In genomic region chr14:70358631-70359030, GRCh38 we compare ENCODE assay signal across 7 cellular contexts. TPM values are rescaled to one million over a fixed set of nuclear protein-coding genes. Genes with fewer than 3 reads are reported as not detected.
A peak's percentile ranks its signal among the peaks of the same experiment; 100 is the strongest.
DNase-seq lines count a peak whose midpoint lies in the region; ATAC-seq and TF ChIP-seq lines count a peak whose summit lies in the region.

No MANE protein-coding gene starts in this region.

- H3K36me3 ChIP-seq in H7 (replicated peaks; ENCODE audit: control insufficient read depth, insufficient read depth, low read length) (no peaks in the 10 kb centered on the region), WERI-Rb-1 (no peaks in the 10 kb centered on the region)

- no peak for TF ChIP-seq CTCF in WERI-Rb-1 (IDR thresholded peaks at IDR 0.05; ENCODE audit: low read depth, low read length)

- H3K4me3 ChIP-seq in H7 (ENCODE audit: insufficient read depth, low read depth, low read length) (peak overlapping the region; percentile 70), WERI-Rb-1 (ENCODE audit: low read depth, low read length) (peak overlapping the region; percentile 62)

- H3K9me3 ChIP-seq in WERI-Rb-1 (ENCODE audit: severe bottlenecking) = no peaks in the 10 kb centered on the region

- no peaks in the 10 kb centered on the region for H3K9me3 Mint-ChIP-seq in stimulated activated effector memory CD8-positive, alpha-beta T cell treated with anti-CD3 and anti-CD28 coated beads, Interleukin-12 subunit alpha, Interleukin-12 subunit beta, amount 100 ng/mL, for 72 hours

- H3K27me3 ChIP-seq in H7 (ENCODE audit: control insufficient read depth, insufficient read depth, low read length) (no peaks in the 10 kb centered on the region), WERI-Rb-1 (ENCODE audit: insufficient read depth, low read depth, severe bottlenecking) (no peaks in the 10 kb centered on the region)

- H3K27ac Mint-ChIP-seq in stimulated activated effector memory CD8-positive, alpha-beta T cell treated with anti-CD3 and anti-CD28 coated beads, Interleukin-12 subunit alpha, Interleukin-12 subunit beta, amount 100 ng/mL, for 72 hours = peak overlapping the region; percentile 93

- DNase-seq in H7 (no peak), WERI-Rb-1 (no peak), hepatic stellate cell (ENCODE audit: low spot score) (peak; percentile 21)
- DNase-seq in stimulated activated effector memory CD8-positive, alpha-beta T cell treated with anti-CD3 and anti-CD28 coated beads, Interleukin-12 subunit alpha, Interleukin-12 subunit beta, amount 100 ng/mL, for 72 hours (ENCODE audit: low spot score in 2 of 2) = no peak
- no peak for DNase-seq in activated CD4-positive, CD25-positive, alpha-beta regulatory T cell (lab: John Stamatoyannopoulos, UW)
- no peak for DNase-seq in stimulated activated CD4-positive, alpha-beta T cell treated with anti-CD3 and anti-CD28 coated beads, Interleukin-4, amount 100 ng/mL, for 1 hour
- DNase-seq in activated effector memory CD4-positive, alpha-beta T cell treated with anti-CD3 and anti-CD28 coated beads, Interleukin-2, amount 50 U/mL, for 16 hours = no peak

- H3K27ac ChIP-seq in WERI-Rb-1 = no peak overlapping the region

- peaks cover 8% of the 10 kb centered on the region for H3K36me3 Mint-ChIP-seq in stimulated activated effector memory CD8-positive, alpha-beta T cell treated with anti-CD3 and anti-CD28 coated beads, Interleukin-12 subunit alpha, Interleukin-12 subunit beta, amount 100 ng/mL, for 72 hours

- H3K4me1 Mint-ChIP-seq in stimulated activated effector memory CD8-positive, alpha-beta T cell treated with anti-CD3 and anti-CD28 coated beads, Interleukin-12 subunit alpha, Interleukin-12 subunit beta, amount 100 ng/mL, for 72 hours = peaks cover 33% of the 10 kb centered on the region

- H3K4me3 Mint-ChIP-seq in stimulated activated effector memory CD8-positive, alpha-beta T cell treated with anti-CD3 and anti-CD28 coated beads, Interleukin-12 subunit alpha, Interleukin-12 subunit beta, amount 100 ng/mL, for 72 hours = peak overlapping the region; percentile 97

- ATAC-seq in stimulated activated effector memory CD8-positive, alpha-beta T cell treated with anti-CD3 and anti-CD28 coated beads, Interleukin-12 subunit alpha, Interleukin-12 subunit beta, amount 100 ng/mL, for 72 hours = no peak

RNA-seq across cellular contexts. Expression of gene COX16, which starts 0.9 kb away (rescaled TPM):
- 33.9 and 34.0 TPM in 2 replicates for total RNA-seq in H7 (2014; rRNA removed; shearing (Covaris generic))

RNA-seq across cellular contexts. Expression of gene SYNJ2BP, which starts 58.3 kb away (rescaled TPM):
- 14.5 and 16.8 TPM in 2 replicates for total RNA-seq in H7 (2014; rRNA removed; shearing (Covaris generic))
